Comparison of ENCODE assay signal across 1 cellular context in the genomic region with DNA sequence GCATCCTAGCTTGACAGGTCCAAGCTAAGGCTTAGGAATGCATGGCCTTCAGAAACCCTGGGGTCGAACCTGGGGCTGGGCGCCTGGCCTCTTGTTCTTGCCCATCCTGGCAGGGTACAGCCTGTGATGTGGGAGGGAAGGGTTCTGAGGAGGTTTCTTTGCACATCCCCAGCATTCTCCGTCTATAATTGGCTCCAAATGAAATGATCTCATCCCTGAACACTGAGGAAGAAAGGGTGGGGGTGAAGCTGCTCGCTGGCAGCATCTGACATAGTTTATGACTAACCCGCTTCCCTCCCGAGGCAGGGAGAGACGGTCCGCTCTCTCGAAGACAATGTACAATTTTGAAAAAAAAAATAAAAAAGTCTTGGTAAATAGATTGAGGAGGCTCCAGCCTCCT.
A peak's percentile ranks its signal among the peaks of the same experiment; 100 is the strongest.
TF ChIP-seq lines count a peak whose summit lies in the region.

No MANE protein-coding gene starts in this region.

TF ChIP-seq in HEK293, 187 proteins besides CTCF, POLR2A, EP300 and RAD21 (continued from another document):
- TF ChIP-seq GLIS2 (tag by site-specific recombination; IDR thresholded peaks at IDR 0.05) (peak; percentile 19; the same call in 1 of the 2 replicates), ZNF133 (tag by site-specific recombination; IDR thresholded peaks at IDR 0.05) (peak; percentile 97), ZNF768 (tag by site-specific recombination; IDR thresholded peaks at IDR 0.05) (no peak), ZNF837 (tag by site-specific recombination; IDR thresholded peaks at IDR 0.05) (no peak)
TF ChIP-seq in HEK293: peak in this region for 6.
